27 cellular contexts compared by ENCODE assay signal in genomic region chr14:44952391-44953110, GRCh38. TPM values are rescaled to one million over a fixed set of nuclear protein-coding genes. Genes with fewer than 3 reads are reported as not detected.
A peak's percentile ranks its signal among the peaks of the same experiment; 100 is the strongest.
DNase-seq lines count a peak whose midpoint lies in the region; ATAC-seq, FAIRE-seq and TF ChIP-seq lines count a peak whose summit lies in the region.
"Had no signal": no experiment of that assay in that cellular context is flagged by ENCODE, and none has a peak within 500 bp of the region (broad histone marks: within the 10 kb centered on the region; RNA-seq: fewer than 3 reads in every experiment).

No MANE protein-coding gene starts in this region.

- H3K27ac ChIP-seq in K562 (ENCODE audit: extremely low read depth, low read depth, low read length): no peak overlapping the region
- H3K27ac ChIP-seq: KMS-11, RWPE1 had no signal

- 88% methylated on average over 4 of the region's 4 CpGs for WGBS in K562 (ENCODE audit: insufficient coverage, low coverage, missing lambda C conversion rate)

- ATAC-seq in natural killer cell: no peak
- no peak for ATAC-seq in natural killer cell treated with Interleukin-12 subunit alpha and Interleukin-12 subunit beta and Interleukin-15 and Interleukin-18, amount 100 ng/mL, for 72 hours
- no peak for ATAC-seq in K562
- ATAC-seq in stimulated activated effector memory CD8-positive, alpha-beta T cell treated with anti-CD3 and anti-CD28 coated beads, Interleukin-12 subunit alpha, Interleukin-12 subunit beta, amount 100 ng/mL, for 72 hours: no peak

- no TSS peak for BruUV-seq in K562 (replicated peaks; lab: Mats Ljungman, UMichigan)

- CTCF ChIA-PET in K562 (lab: Yijun Ruan, JAX; ENCODE audit: low intra/inter-chr PET ratio): no interaction called here

- H3K9me3 ChIP-seq in K562 (replicated peaks; ENCODE audit: control insufficient read depth, insufficient read depth, low read depth, low read length): no peaks in the 10 kb centered on the region

- no peaks in the 10 kb centered on the region for H3K9me1 ChIP-seq in K562 (ENCODE audit: control insufficient read depth, insufficient read depth, low read length)

- H3K9ac ChIP-seq in K562 (ENCODE audit: insufficient read depth in 1 of 2, low read depth in 2 of 2, low read length in 2 of 2): no peak overlapping the region
- H3K9ac ChIP-seq: KMS-11 had no signal

- peak overlapping the region; percentile 35 for H3K4me3 Mint-ChIP-seq in natural killer cell
- no peak overlapping the region for H3K4me3 Mint-ChIP-seq in natural killer cell treated with Interleukin-12 subunit alpha and Interleukin-12 subunit beta and Interleukin-15 and Interleukin-18, amount 100 ng/mL, for 72 hours
- H3K4me3 Mint-ChIP-seq in stimulated activated effector memory CD8-positive, alpha-beta T cell treated with anti-CD3 and anti-CD28 coated beads, Interleukin-12 subunit alpha, Interleukin-12 subunit beta, amount 100 ng/mL, for 72 hours: peak overlapping the region; percentile 4

- TF ChIP-seq POLR2A in K562 (conservative IDR thresholded peaks at IDR 0.05): no peak

- TF ChIP-seq CTCF in natural killer cell (IDR thresholded peaks at IDR 0.05) (no peak), K562 (IDR thresholded peaks at IDR 0.05 in 2 of 3, conservative IDR thresholded peaks at IDR 0.05 in 1 of 3; ENCODE audit: insufficient read depth in 2 of 3, low read depth in 1 of 3, low read length in 3 of 3) (no peak)

- no peaks in the 10 kb centered on the region for H3K36me3 Mint-ChIP-seq in natural killer cell
- H3K36me3 Mint-ChIP-seq in natural killer cell treated with Interleukin-12 subunit alpha and Interleukin-12 subunit beta and Interleukin-15 and Interleukin-18, amount 100 ng/mL, for 72 hours: no peaks in the 10 kb centered on the region
- peaks cover 32% of the 10 kb centered on the region for H3K36me3 Mint-ChIP-seq in stimulated activated effector memory CD8-positive, alpha-beta T cell treated with anti-CD3 and anti-CD28 coated beads, Interleukin-12 subunit alpha, Interleukin-12 subunit beta, amount 100 ng/mL, for 72 hours

- H4K20me1 ChIP-seq in K562 (replicated peaks; ENCODE audit: control insufficient read depth, insufficient read depth, low read length): no peaks in the 10 kb centered on the region

- FAIRE-seq in K562 (lab: Jason Lieb, UNC): no peak
- FAIRE-seq: GM12891, GM19239, H1 had no signal

- H3K4me1 Mint-ChIP-seq in natural killer cell: peaks cover 40 to 48% of the 10 kb centered on the region in 2 donors
- H3K4me1 Mint-ChIP-seq in natural killer cell treated with Interleukin-12 subunit alpha and Interleukin-12 subunit beta and Interleukin-15 and Interleukin-18, amount 100 ng/mL, for 72 hours (ENCODE audit: low read depth in 2 of 2): peaks cover 17 to 20% of the 10 kb centered on the region in 2 donors
- H3K4me1 Mint-ChIP-seq in stimulated activated effector memory CD8-positive, alpha-beta T cell treated with anti-CD3 and anti-CD28 coated beads, Interleukin-12 subunit alpha, Interleukin-12 subunit beta, amount 100 ng/mL, for 72 hours: peaks cover 14% of the 10 kb centered on the region

- no peak overlapping the region for H3K4me2 ChIP-seq in K562 (ENCODE audit: insufficient read depth, low read length)
- H3K4me2 ChIP-seq: KMS-11 had no signal

- TF ChIP-seq EP300 in K562 (IDR thresholded peaks at IDR 0.05; ENCODE audit: low read length): no peak

- in situ Hi-C loops in K562 (cut with MboI): no loop called here

- H3K36me3 ChIP-seq in K562 (ENCODE audit: control insufficient read depth, insufficient read depth, low read length): no peaks in the 10 kb centered on the region

- DNase-seq in natural killer cell (no peak), MV-4-11 (lab: John Stamatoyannopoulos, UW) (peak; percentile 9), K562 (ENCODE audit: extremely low read depth in 1 of 4, low spot score in 3 of 4) (no peak), SHP77 (lab: John Stamatoyannopoulos, UW) (no peak)
- DNase-seq in natural killer cell treated with Interleukin-12 subunit alpha and Interleukin-12 subunit beta and Interleukin-15 and Interleukin-18, amount 100 ng/mL, for 72 hours (ENCODE audit: low spot score): no peak
- DNase-seq in stimulated activated effector memory CD8-positive, alpha-beta T cell treated with anti-CD3 and anti-CD28 coated beads, Interleukin-12 subunit alpha, Interleukin-12 subunit beta, amount 100 ng/mL, for 72 hours (ENCODE audit: low spot score in 2 of 2): no peak
- DNase-seq in stimulated activated CD8-positive, alpha-beta memory T cell treated with anti-CD3 and anti-CD28 coated beads, Interleukin-4, amount 100 ng/mL, for 48 hours: no peak
- DNase-seq: C1 segment of cervical spinal cord; CD4-positive, alpha-beta memory T cell; COR-L47; DMS79; EL; GDM1; HCEC 1CT; IMR-90; NCI-H1092; NCI-H1417 treated with DMSO at 0.1 percent for 48 hours; NCI-H1694 treated with DMSO at 0.1 percent for 48 hours; NCI-H2081; NCI-H2227 treated with DMSO at 0.1 percent for 48 hours; NCI-H526 treated with DMSO at 0.1 percent for 48 hours; SHP77 treated with DMSO at 0.1 percent for 48 hours had no signal

- no peaks in the 10 kb centered on the region for H3K9me3 Mint-ChIP-seq in natural killer cell
- no peaks in the 10 kb centered on the region for H3K9me3 Mint-ChIP-seq in natural killer cell treated with Interleukin-12 subunit alpha and Interleukin-12 subunit beta and Interleukin-15 and Interleukin-18, amount 100 ng/mL, for 72 hours
- no peaks in the 10 kb centered on the region for H3K9me3 Mint-ChIP-seq in stimulated activated effector memory CD8-positive, alpha-beta T cell treated with anti-CD3 and anti-CD28 coated beads, Interleukin-12 subunit alpha, Interleukin-12 subunit beta, amount 100 ng/mL, for 72 hours
- H3K9me3 Mint-ChIP-seq: CD4-positive, alpha-beta memory T cell had no signal

- H3K27me3 ChIP-seq in K562 (ENCODE audit: control insufficient read depth in 2 of 2, insufficient read depth in 2 of 2, low read length in 2 of 2): no peaks in the 10 kb centered on the region

- POLR2A ChIA-PET in K562 (lab: Yijun Ruan, JAX): no interaction called here

- TF ChIP-seq RAD21 in K562 (CRISPR knock-in tag; conservative IDR thresholded peaks at IDR 0.05 in 1 of 2, IDR thresholded peaks at IDR 0.05 in 1 of 2): no peak

- intact Hi-C loops in natural killer cell (cut with micrococcal nuclease): no loop called here
- intact Hi-C loops in K562 (cut with micrococcal nuclease): no loop called here

- H3K79me2 ChIP-seq in K562 (ENCODE audit: control insufficient read depth, insufficient read depth, low read length): peaks cover 17% of the 10 kb centered on the region

- H3K4me3 ChIP-seq in K562: no peak overlapping the region

- no peaks in the 10 kb centered on the region for H3K27me3 Mint-ChIP-seq in natural killer cell (ENCODE audit: low read depth in 2 of 2)
- no peaks in the 10 kb centered on the region for H3K27me3 Mint-ChIP-seq in natural killer cell treated with Interleukin-12 subunit alpha and Interleukin-12 subunit beta and Interleukin-15 and Interleukin-18, amount 100 ng/mL, for 72 hours
- H3K27me3 Mint-ChIP-seq: CD4-positive, alpha-beta memory T cell had no signal

- H3K4me1 ChIP-seq in K562 (replicated peaks in 1 of 2; ENCODE audit: control insufficient read depth in 2 of 2, insufficient read depth in 2 of 2, low read length in 2 of 2): no peaks in the 10 kb centered on the region

- peak overlapping the region; percentile 32 to 66 for H3K27ac Mint-ChIP-seq in natural killer cell
- H3K27ac Mint-ChIP-seq in natural killer cell treated with Interleukin-12 subunit alpha and Interleukin-12 subunit beta and Interleukin-15 and Interleukin-18, amount 100 ng/mL, for 72 hours: peak overlapping the region in 1 of 2 donors; percentile 40
- H3K27ac Mint-ChIP-seq in stimulated activated effector memory CD8-positive, alpha-beta T cell treated with anti-CD3 and anti-CD28 coated beads, Interleukin-12 subunit alpha, Interleukin-12 subunit beta, amount 100 ng/mL, for 72 hours: no peak overlapping the region
- H3K27ac Mint-ChIP-seq: CD4-positive, alpha-beta memory T cell had no signal

- H2AFZ ChIP-seq in K562 (ENCODE audit: low read depth, low read length): no peak overlapping the region

RNA-seq across cellular contexts. Expression of gene KLHL28, which starts 9.2 kb away (rescaled TPM):
- total RNA-seq in natural killer cell: 10 to 100 TPM; 47.6 to 59.7 (median 56.0) TPM
- total RNA-seq in natural killer cell treated with Interleukin-12 subunit alpha and Interleukin-12 subunit beta and Interleukin-15 and Interleukin-18, amount 100 ng/mL, for 72 hours: 10 to 100 TPM; 13.8 to 16.5 TPM
- total RNA-seq in K562 (2011; cell fraction: chromatin; rRNA removed; ENCODE audit: low replicate concordance): 9.2 and 15.4 TPM in 2 replicates
- total RNA-seq in K562 (2011; cell fraction: nucleolus; rRNA removed): 7.7 and 10.5 TPM in 2 replicates
- total RNA-seq in K562 (2011; cell fraction: nucleoplasm; rRNA removed): 14.3 and 21.8 TPM in 2 replicates
- total RNA-seq in K562 (2014; rRNA removed): 1.3 and 1.8 TPM in 2 replicates
- 5.5 and 7.3 TPM in 2 replicates for total RNA-seq in K562 (2014; rRNA removed; fragmentation: Illumina TruSeq; extraction: Trizol)
- total RNA-seq in K562 (2015; rRNA removed; fragmentation: Illumina TruSeq; extraction: Trizol): 4.1 and 4.7 TPM in 2 replicates
- 4.1 and 5.0 TPM in 2 replicates for total RNA-seq in K562 (2021)
- polyA plus RNA-seq in K562 (2011; rRNA removed): 3.8 and 4.3 TPM in 2 replicates
- polyA plus RNA-seq in K562 (2011; cell fraction: cytosol; rRNA removed): 1.6 and 3.1 TPM in 2 replicates
- 2.9 and 3.1 TPM in 2 replicates for polyA plus RNA-seq in K562 (2011; cell fraction: nucleus; rRNA removed)
- polyA plus RNA-seq in K562 (2012): 1.8 and 2.4 TPM in 2 replicates
- 2.9 and 4.4 TPM in 2 replicates for polyA plus RNA-seq in K562 (2014; fragmentation: Illumina TruSeq; extraction: Trizol)
- polyA plus RNA-seq in K562 (2014; fragmentation: Nextera tagmentation; extraction: Ambion mirVana): 1 to 10 TPM; 4.8 to 7.5 TPM
- polyA plus RNA-seq in K562 (2014; rRNA removed): 1.1 TPM in 2 replicates
- polyA minus RNA-seq in K562 (2011; rRNA and poly(A)+ RNA removed): 18.5 and 21.0 TPM in 2 replicates
- polyA minus RNA-seq in K562 (2011; cell fraction: cytosol; rRNA and poly(A)+ RNA removed): 2.0 and 2.7 TPM in 2 replicates
- polyA minus RNA-seq in K562 (2011; cell fraction: nucleus; rRNA and poly(A)+ RNA removed): 14.7 and 19.0 TPM in 2 replicates

RNA-seq across cellular contexts. Expression of gene TOGARAM1, which starts 9.4 kb away (rescaled TPM):
- total RNA-seq in natural killer cell (10 to 100 TPM; 17.4 to 21.4 (median 19.6) TPM), K562 (2014; rRNA removed) (2.3 and 2.4 TPM in 2 replicates), K562 (2014; rRNA removed; fragmentation: Illumina TruSeq; extraction: Trizol) (4.9 and 5.6 TPM in 2 replicates), K562 (2015; rRNA removed; fragmentation: Illumina TruSeq; extraction: Trizol) (6.4 and 7.0 TPM in 2 replicates), K562 (2021) (3.2 and 3.7 TPM in 2 replicates)
- 10 to 100 TPM; 11.0 to 11.5 TPM for total RNA-seq in natural killer cell treated with Interleukin-12 subunit alpha and Interleukin-12 subunit beta and Interleukin-15 and Interleukin-18, amount 100 ng/mL, for 72 hours
- 21.7 and 28.2 TPM in 2 replicates for total RNA-seq in K562 (2011; cell fraction: chromatin; rRNA removed; ENCODE audit: low replicate concordance)
- total RNA-seq in K562 (2011; cell fraction: nucleolus; rRNA removed): 11.2 and 13.7 TPM in 2 replicates
- total RNA-seq in K562 (2011; cell fraction: nucleoplasm; rRNA removed): 12.4 and 14.8 TPM in 2 replicates
- polyA plus RNA-seq in K562 (2011; rRNA removed) (5.6 and 5.8 TPM in 2 replicates), K562 (2014; fragmentation: Illumina TruSeq; extraction: Trizol) (2.6 and 3.8 TPM in 2 replicates), K562 (2014; fragmentation: Nextera tagmentation; extraction: Ambion mirVana) (1 to 10 TPM; 1.3 to 1.6 TPM), K562 (2014; rRNA removed) (1.7 and 3.4 TPM in 2 replicates)
- 1.3 and 1.4 TPM in 2 replicates for polyA plus RNA-seq in K562 (2011; cell fraction: cytosol; rRNA removed)
- 5.9 and 6.4 TPM in 2 replicates for polyA plus RNA-seq in K562 (2011; cell fraction: nucleus; rRNA removed)
- 1.9 and 2.1 TPM in 2 replicates for polyA plus RNA-seq in K562 (2012)
- 18.4 and 19.0 TPM in 2 replicates for polyA minus RNA-seq in K562 (2011; rRNA and poly(A)+ RNA removed)
- polyA minus RNA-seq in K562 (2011; cell fraction: cytosol; rRNA and poly(A)+ RNA removed): 2.9 and 3.5 TPM in 2 replicates
- polyA minus RNA-seq in K562 (2011; cell fraction: nucleus; rRNA and poly(A)+ RNA removed): 14.7 and 24.9 TPM in 2 replicates
